In the genomic region with DNA sequence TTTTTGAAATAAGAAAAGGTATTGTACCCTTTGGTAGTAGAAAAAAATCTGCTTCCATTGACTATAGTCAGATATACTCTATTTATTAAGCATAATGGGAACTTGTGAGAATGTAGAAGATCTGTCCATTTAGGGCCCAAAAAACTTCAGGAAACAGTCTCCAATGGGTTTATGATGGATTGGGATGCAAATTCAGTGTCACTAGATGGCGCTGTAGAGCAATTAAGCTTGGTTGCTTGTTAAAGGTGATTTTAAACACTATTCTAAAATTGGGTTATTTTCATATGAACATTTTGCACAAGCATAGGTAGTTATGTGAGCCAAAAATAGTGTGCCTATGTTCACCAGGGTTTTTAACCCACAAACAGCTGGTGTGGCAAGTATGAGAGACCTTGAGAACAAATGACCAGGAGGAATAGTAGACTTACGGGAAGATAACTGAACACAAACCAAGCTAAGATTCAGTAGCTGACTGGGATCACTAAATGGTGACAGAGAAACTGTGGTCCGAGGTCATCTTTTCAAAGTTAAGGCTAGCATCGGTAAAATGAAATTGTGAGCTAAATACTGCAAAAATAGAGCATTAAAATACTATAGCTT, we compare ENCODE assay signal across 7 cellular contexts.
DNase-seq lines count a peak whose midpoint lies in the region; TF ChIP-seq lines count a peak whose summit lies in the region.

No MANE protein-coding gene starts in this region.

- H4K20me1 ChIP-seq in GM23248 (ENCODE audit: insufficient read depth), result no peaks in the 10 kb centered on the region
- no peaks in the 10 kb centered on the region for H4K20me1 ChIP-seq in OCI-LY1 (ENCODE audit: insufficient read depth, low read length)
- no peaks in the 10 kb centered on the region for H4K20me1 ChIP-seq in neural progenitor cell (ENCODE audit: low read depth)

- H3K27ac Mint-ChIP-seq in Calu3 (ENCODE audit: unreplicated experiment), result no peak overlapping the region
- H3K27ac Mint-ChIP-seq in neural progenitor cell, result no peak overlapping the region

- in situ Hi-C loops in GM23248 (cut with MboI), result no loop called here

- H3K9me3 ChIP-seq in GM23248 (ENCODE audit: low read depth), result no peaks in the 10 kb centered on the region
- H3K9me3 ChIP-seq in OCI-LY1 (ENCODE audit: low read length), result no peaks in the 10 kb centered on the region
- H3K9me3 ChIP-seq in neural progenitor cell (ENCODE audit: low read depth), result no peaks in the 10 kb centered on the region

- H3K9me3 Mint-ChIP-seq in Calu3 (ENCODE audit: low read depth, unreplicated experiment), result no peaks in the 10 kb centered on the region
- no peaks in the 10 kb centered on the region for H3K9me3 Mint-ChIP-seq in neural progenitor cell

- H3K79me2 ChIP-seq in GM23248 (ENCODE audit: insufficient read depth) (no peaks in the 10 kb centered on the region), OCI-LY1 (ENCODE audit: insufficient read depth, low read length) (no peaks in the 10 kb centered on the region), neural progenitor cell (ENCODE audit: low read depth) (no peaks in the 10 kb centered on the region)

- H3K4me1 Mint-ChIP-seq in Calu3 (ENCODE audit: low read depth, unreplicated experiment) (no peaks in the 10 kb centered on the region), neural progenitor cell (no peaks in the 10 kb centered on the region)

- H3K4me2 ChIP-seq in GM23248 (ENCODE audit: unreplicated experiment) (no peak overlapping the region), OCI-LY1 (ENCODE audit: low read length) (no peak overlapping the region), neural progenitor cell (no peak overlapping the region)

- H3K9me2 ChIP-seq in GM23248 (ENCODE audit: insufficient read depth) (no peaks in the 10 kb centered on the region), OCI-LY1 (ENCODE audit: low read depth, low read length) (no peaks in the 10 kb centered on the region)

- TF ChIP-seq CTCF in Calu3 (IDR thresholded peaks at IDR 0.05; ENCODE audit: unreplicated experiment) (peak; percentile 45), OCI-LY1 (IDR thresholded peaks at IDR 0.05; ENCODE audit: low read length) (peak; percentile 89), neural progenitor cell (IDR thresholded peaks at IDR 0.05) (peak; percentile 93)

- DNase-seq in Calu3 (peak; percentile 41), GM23248 (peak; percentile 68), dermis microvascular lymphatic vessel endothelial cell (ENCODE audit: low read depth in 2 of 2) (peak; percentile 54 to 70), neural progenitor cell (ENCODE audit: low spot score) (peak; percentile 82), NK-92 (lab: John Stamatoyannopoulos, UW; ENCODE audit: unreplicated experiment) (no peak)
- no peak for DNase-seq in activated CD8-positive, alpha-beta memory T cell treated with anti-CD3 and anti-CD28 coated beads, Interleukin-2, amount 50 U/mL, for 48 hours

- no peaks in the 10 kb centered on the region for H3F3A ChIP-seq in GM23248 (ENCODE audit: insufficient read depth)
- no peaks in the 10 kb centered on the region for H3F3A ChIP-seq in OCI-LY1 (ENCODE audit: insufficient read depth, low read length)
- H3F3A ChIP-seq in neural progenitor cell (ENCODE audit: low read depth), result no peaks in the 10 kb centered on the region

- no peaks in the 10 kb centered on the region for H3K4me1 ChIP-seq in GM23248 (ENCODE audit: insufficient read depth)
- H3K4me1 ChIP-seq in OCI-LY1 (ENCODE audit: insufficient read depth, low read length, severe bottlenecking), result no peaks in the 10 kb centered on the region
- H3K4me1 ChIP-seq in neural progenitor cell, result no peaks in the 10 kb centered on the region

- CTCF ChIA-PET in Calu3 (lab: Charles Lee), result interaction anchor here (0.6 to 1.0 kb wide), 2 partner anchors 45 to 140 kb away, joined by 3 read pairs; no protein-coding TSS in a partner anchor

- intact Hi-C loops in Calu3 (cut with micrococcal nuclease; ENCODE audit: unreplicated experiment), result no loop called here

- no peak overlapping the region for H3K4me3 Mint-ChIP-seq in Calu3 (ENCODE audit: low read depth, unreplicated experiment)
- H3K4me3 Mint-ChIP-seq in neural progenitor cell, result no peak overlapping the region

- H3K4me3 ChIP-seq in GM23248 (no peak overlapping the region), OCI-LY1 (ENCODE audit: low read depth, low read length, poor library complexity, severe bottlenecking) (no peak overlapping the region), neural progenitor cell (no peak overlapping the region)

- H3K9ac ChIP-seq in GM23248 (no peak overlapping the region), OCI-LY1 (ENCODE audit: low read length) (no peak overlapping the region), neural progenitor cell (no peak overlapping the region)

- H3K27ac ChIP-seq in GM23248 (no peak overlapping the region), OCI-LY1 (ENCODE audit: low read depth, low read length, poor library complexity, severe bottlenecking) (no peak overlapping the region), neural progenitor cell (no peak overlapping the region)

- H3K36me3 Mint-ChIP-seq in Calu3 (ENCODE audit: insufficient read depth, unreplicated experiment) (no peaks in the 10 kb centered on the region), neural progenitor cell (no peaks in the 10 kb centered on the region)

- H3K36me3 ChIP-seq in GM23248 (ENCODE audit: low read depth), result no peaks in the 10 kb centered on the region
- H3K36me3 ChIP-seq in OCI-LY1 (ENCODE audit: insufficient read depth, low read length), result no peaks in the 10 kb centered on the region
- no peaks in the 10 kb centered on the region for H3K36me3 ChIP-seq in neural progenitor cell

- H3K27me3 ChIP-seq in GM23248 (replicated peaks; ENCODE audit: insufficient read depth) (no peaks in the 10 kb centered on the region), OCI-LY1 (ENCODE audit: insufficient read depth, low read length) (no peaks in the 10 kb centered on the region), neural progenitor cell (no peaks in the 10 kb centered on the region)

- H3K27me3 Mint-ChIP-seq in Calu3 (ENCODE audit: unreplicated experiment) (no peaks in the 10 kb centered on the region), neural progenitor cell (ENCODE audit: insufficient read depth, low read depth) (peaks cover 2% of the 10 kb centered on the region)

- 36% methylated on average over 4 of the region's 4 CpGs for WGBS in GM23248 (ENCODE audit: low coverage in 1 of 2, low lambda C conversion rate in 2 of 2, missing lambda C conversion rate in 2 of 2), 2 experiments

- no TSS peak for BruUV-seq in Calu3 (replicated peaks; lab: Mats Ljungman, UMichigan)

- H2AFZ ChIP-seq in GM23248 (no peak overlapping the region), OCI-LY1 (ENCODE audit: low read length) (no peak overlapping the region), neural progenitor cell (replicated peaks) (peak overlapping the region; percentile 5)

Comparison
In these comparisons a context has a peak if more than half of its experiments do, and no peak if none do; other contexts are left out.
1. DNase-seq: peak in Calu3 (single experiment), GM23248 (single experiment), dermis microvascular lymphatic vessel endothelial cell (2 of 2) and neural progenitor cell (single experiment); none in activated CD8-positive, alpha-beta memory T cell treated with anti-CD3 and anti-CD28 coated beads, Interleukin-2, amount 50 U/mL, for 48 hours (single experiment) and NK-92 (single experiment).
2. Peak in every context shown above with its lines, with median percentiles within 50 percentile points of each other: CTCF ChIP-seq.